11 cellular contexts compared by ENCODE assay signal in genomic region chr19:6869151-6869882, GRCh38. TPM values are rescaled to one million over a fixed set of nuclear protein-coding genes. Genes with fewer than 3 reads are reported as not detected.
DNase-seq lines count a peak whose midpoint lies in the region; TF ChIP-seq lines count a peak whose summit lies in the region.
"Not testable (repeated sequence)": the region's sequence is repeated elsewhere in the genome, so short reads cannot be mapped to it uniquely, and the experiment has no call there.
"Had no signal": no experiment of that assay in that cellular context is flagged by ENCODE, and none has a peak within 500 bp of the region (broad histone marks: within the 10 kb centered on the region; RNA-seq: fewer than 3 reads in every experiment).

No MANE protein-coding gene starts in this region.

- not testable (repeated sequence) for H3K4me1 Mint-ChIP-seq in activated naive CD4-positive, alpha-beta T cell treated with anti-CD3 and anti-CD28 coated beads, Interleukin-2, amount 10 ng/mL, durations not matched to agents 7 days and 5 days

- not testable (repeated sequence) for TF ChIP-seq CTCF in HL-60 (IDR thresholded peaks at IDR 0.05; ENCODE audit: insufficient read depth, low read length); epithelial cell of proximal tubule (conservative IDR thresholded peaks at IDR 0.05; ENCODE audit: low read depth, low read length); parathyroid adenoma (IDR thresholded peaks at IDR 0.05); thyroid gland (IDR thresholded peaks at IDR 0.05)

- not testable (repeated sequence) for DNase-seq in HL-60 (ENCODE audit: low read depth in 1 of 2, low spot score in 1 of 2); activated naive CD4-positive, alpha-beta T cell treated with anti-CD3 and anti-CD28 coated beads, Interleukin-2, amount 10 ng/mL, durations not matched to agents 7 days and 5 days
- DNase-seq in epithelial cell of proximal tubule (ENCODE audit: low read depth) (peak; percentile 4), kidney tubule cell (ENCODE audit: low spot score) (peak; percentile 18), thyroid gland (peak; percentile 22 to 30)

- WGBS in thyroid gland, 2 donors: 69 to 75% methylated on average over 19 to 21 of the region's 22 CpGs

- H3K4me2 ChIP-seq in BLaER1 treated with 17β-estradiol and CSF1 and Interleukin-3, amounts not matched to agents 10 nM and 100 nM: peak overlapping the region in 6 of 11 experiments; percentile 61 to 90 (median 82); a peak in 10 of 22 replicates
- H3K4me2 ChIP-seq in parathyroid adenoma (ENCODE audit: low read length): not testable (repeated sequence)

- not testable (repeated sequence) for H3K9me3 Mint-ChIP-seq in activated naive CD4-positive, alpha-beta T cell treated with anti-CD3 and anti-CD28 coated beads, Interleukin-2, amount 10 ng/mL, durations not matched to agents 7 days and 5 days

- H3K79me2 ChIP-seq in parathyroid adenoma: not testable (repeated sequence)

- TF ChIP-seq POLR2A in thyroid gland (IDR thresholded peaks at IDR 0.05): not testable (repeated sequence)

- peaks cover 27 to 60% (median 37%) of the 10 kb centered on the region in 10 experiments for H3K4me1 ChIP-seq in BLaER1 treated with 17β-estradiol and CSF1 and Interleukin-3, amounts not matched to agents 10 nM and 100 nM
- H3K4me1 ChIP-seq in parathyroid adenoma: peaks cover 18% of the 10 kb centered on the region
- H3K4me1 ChIP-seq in thyroid gland: not testable (repeated sequence)

- CTCF ChIA-PET in activated naive CD4-positive, alpha-beta T cell treated with anti-CD3 and anti-CD28 coated beads, Interleukin-2, amount 10 ng/mL, durations not matched to agents 7 days and 5 days (lab: Charles Lee): not testable (repeated sequence)

- peak overlapping the region in 4 of 11 experiments; percentile 51 to 64 (median 62); a peak in 7 of 22 replicates for H3K27ac ChIP-seq in BLaER1 treated with 17β-estradiol and CSF1 and Interleukin-3, amounts not matched to agents 10 nM and 100 nM
- H3K27ac ChIP-seq in HL-60 (replicated peaks) (peak overlapping the region; percentile 83), parathyroid adenoma (peak overlapping the region; percentile 83)
- H3K27ac ChIP-seq in thyroid gland: not testable (repeated sequence)

- not testable (repeated sequence) for H3K27me3 ChIP-seq in BLaER1 treated with 17β-estradiol and CSF1 and Interleukin-3, amounts not matched to agents 10 nM and 100 nM; HL-60 (ENCODE audit: insufficient read depth, poor library complexity, severe bottlenecking); parathyroid adenoma (ENCODE audit: control insufficient read depth, insufficient read depth, low read length); thyroid gland

- not testable (repeated sequence) for H4K20me1 ChIP-seq in BLaER1 treated with 17β-estradiol and CSF1 and Interleukin-3, amounts not matched to agents 10 nM and 100 nM

- peak overlapping the region; percentile 26 for H3K27ac Mint-ChIP-seq in activated naive CD4-positive, alpha-beta T cell treated with anti-CD3 and anti-CD28 coated beads, Interleukin-2, amount 10 ng/mL, durations not matched to agents 7 days and 5 days

- not testable (repeated sequence) for H3K36me3 ChIP-seq in BLaER1 treated with 17β-estradiol and CSF1 and Interleukin-3, amounts not matched to agents 10 nM and 100 nM; parathyroid adenoma (ENCODE audit: control insufficient read depth, insufficient read depth, low read length); thyroid gland

- H3K9me3 ChIP-seq in BLaER1 treated with 17β-estradiol and CSF1 and Interleukin-3, amounts not matched to agents 10 nM and 100 nM (replicated peaks in 1 of 11): peaks cover 0 to 19% (median 5%) of the 10 kb centered on the region in 11 experiments; a peak in 7 of 22 replicates
- H3K9me3 ChIP-seq in parathyroid adenoma (ENCODE audit: control insufficient read depth, low read length); thyroid gland: not testable (repeated sequence)

- H3K4me3 Mint-ChIP-seq in activated naive CD4-positive, alpha-beta T cell treated with anti-CD3 and anti-CD28 coated beads, Interleukin-2, amount 10 ng/mL, durations not matched to agents 7 days and 5 days: not testable (repeated sequence)

- H3K9ac ChIP-seq in BLaER1 treated with 17β-estradiol and CSF1 and Interleukin-3, amounts not matched to agents 10 nM and 100 nM: peak overlapping the region in 3 of 11 experiments; percentile 6 to 52 (median 39); a peak in 2 of 22 replicates
- H3K9ac ChIP-seq in parathyroid adenoma: not testable (repeated sequence)

- H3K4me3 ChIP-seq in BLaER1 treated with 17β-estradiol and CSF1 and Interleukin-3, amounts not matched to agents 10 nM and 100 nM; HL-60 (replicated peaks; ENCODE audit: insufficient read depth, low read length); epithelial cell of proximal tubule (ENCODE audit: low read depth, low read length); parathyroid adenoma (ENCODE audit: low read depth, low read length); thyroid gland (replicated peaks in 1 of 3): not testable (repeated sequence)

- H3K27me3 Mint-ChIP-seq in activated naive CD4-positive, alpha-beta T cell treated with anti-CD3 and anti-CD28 coated beads, Interleukin-2, amount 10 ng/mL, durations not matched to agents 7 days and 5 days: not testable (repeated sequence)

- peak overlapping the region; percentile 67 for H2AFZ ChIP-seq in parathyroid adenoma

- intact Hi-C loops in thyroid gland (cut with DNase I): loop anchor here (10.0 kb wide), 1 partner anchor 135 kb away; the partner anchor contains the start of genes GPR108 and TRIP10

- H3K36me3 Mint-ChIP-seq in activated naive CD4-positive, alpha-beta T cell treated with anti-CD3 and anti-CD28 coated beads, Interleukin-2, amount 10 ng/mL, durations not matched to agents 7 days and 5 days: not testable (repeated sequence)

RNA-seq across cellular contexts. Expression of gene ADGRE1, which starts 18.1 kb away (rescaled TPM):
- not detected in 2 replicates for total RNA-seq in epithelial cell of proximal tubule
- not detected for total RNA-seq in thyroid gland
- total RNA-seq: B cell, GM23248, H1, H7 had no signal
